In genomic region chr6:45504947-45505346, GRCh38 we compare ENCODE assay signal across 9 cellular contexts.
DNase-seq lines count a peak whose midpoint lies in the region; ATAC-seq and TF ChIP-seq lines count a peak whose summit lies in the region.
"Had no signal": no experiment of that assay in that cellular context is flagged by ENCODE, and none has a peak within 500 bp of the region (broad histone marks: within the 10 kb centered on the region; RNA-seq: fewer than 3 reads in every experiment).

No MANE protein-coding gene starts in this region.

- no peaks in the 10 kb centered on the region for H3K9me2 ChIP-seq in HCT116 (ENCODE audit: insufficient read depth)

- H3K27ac ChIP-seq in HCT116 (ENCODE audit: low read depth, low read length) (no peak overlapping the region), foreskin keratinocyte (no peak overlapping the region)
- H3K27ac ChIP-seq: heart left ventricle had no signal

- intact Hi-C loops in HCT116 (cut with micrococcal nuclease): no loop called here

- POLR2A ChIA-PET in HCT116 (lab: Charles Lee): no interaction called here

- H3K4me2 ChIP-seq in HCT116 (ENCODE audit: low read length): peak overlapping the region; percentile 64

- H3K36me3 ChIP-seq in HCT116 (ENCODE audit: control insufficient read depth in 1 of 2, insufficient read depth in 2 of 2, low read length in 2 of 2): no peaks in the 10 kb centered on the region
- H3K36me3 ChIP-seq: heart left ventricle had no signal

- no peak for TF ChIP-seq CTCF in HCT116 (IDR thresholded peaks at IDR 0.05 in 2 of 3, conservative IDR thresholded peaks at IDR 0.05 in 1 of 3; ENCODE audit: borderline replicate concordance in 1 of 3, insufficient read depth in 1 of 3, low read depth in 2 of 3, low read length in 2 of 3)
- TF ChIP-seq CTCF in foreskin keratinocyte (conservative IDR thresholded peaks at IDR 0.05): no peak

- BruUV-seq in HCT116 (replicated peaks; lab: Mats Ljungman, UMichigan): no TSS peak

- RAD21 ChIA-PET in HCT116 (lab: Charles Lee; ENCODE audit: low non-redundant PET in 1 of 2, low total read pairs in 2 of 2, uncharacterized antibody in 2 of 2, unreplicated experiment in 2 of 2): no interaction called here

- no peaks in the 10 kb centered on the region for H3K79me2 ChIP-seq in HCT116 (ENCODE audit: insufficient read depth, low read length)

- H3K27me3 ChIP-seq in HCT116 (ENCODE audit: insufficient read depth, low read length): no peaks in the 10 kb centered on the region
- no peaks in the 10 kb centered on the region for H3K27me3 ChIP-seq in foreskin keratinocyte
- H3K27me3 ChIP-seq: heart left ventricle had no signal

- H4K20me1 ChIP-seq in HCT116 (ENCODE audit: insufficient read depth): no peaks in the 10 kb centered on the region

- H3K9ac ChIP-seq in HCT116 (ENCODE audit: low read length): no peak overlapping the region; the same call in 1 of the 2 replicates

- H3K4me3 ChIP-seq in HCT116 (replicated peaks in 1 of 2; ENCODE audit: low read depth in 1 of 2, low read length in 2 of 2): no peak overlapping the region
- H3K4me3 ChIP-seq in skeletal muscle cell (ENCODE audit: low read depth, low read length): no peak overlapping the region
- H3K4me3 ChIP-seq: heart left ventricle had no signal

- peaks cover 21 to 29% of the 10 kb centered on the region in 2 experiments; a peak in 3 of 4 replicates for H3K4me1 ChIP-seq in HCT116 (ENCODE audit: control insufficient read depth in 1 of 2, insufficient read depth in 2 of 2, low read length in 2 of 2)
- H3K4me1 ChIP-seq in foreskin keratinocyte: no peaks in the 10 kb centered on the region

- ATAC-seq in HCT116 (peak; percentile 49), foreskin keratinocyte (peak; percentile 56), GM18502 (IDR thresholded peaks at IDR 0.05; ENCODE audit: poor library complexity, unreplicated experiment) (no peak)

- no peaks in the 10 kb centered on the region for H3K9me3 ChIP-seq in HCT116 (ENCODE audit: control insufficient read depth in 1 of 2, insufficient read depth in 1 of 2, low read depth in 1 of 2, low read length in 2 of 2)
- H3K9me3 ChIP-seq: heart left ventricle had no signal

- TF ChIP-seq RAD21 in HCT116 (IDR thresholded peaks at IDR 0.05; ENCODE audit: low read depth): no peak

- H2AFZ ChIP-seq in HCT116 (ENCODE audit: low read depth, low read length, poor library complexity, severe bottlenecking): peak overlapping the region; percentile 38

- CTCF ChIA-PET in HCT116 (lab: Charles Lee): no interaction called here

- DNase-seq in HCT116 (ENCODE audit: low read depth, low spot score) (no peak), SHP77 treated with DMSO at 0.1 percent for 48 hours (lab: John Stamatoyannopoulos, UW) (peak; percentile 27), foreskin keratinocyte (peak; percentile 33 to 42), skeletal muscle cell (ENCODE audit: low read depth) (peak; percentile 91), NCI-H2227 treated with DMSO at 0.1 percent for 48 hours (lab: John Stamatoyannopoulos, UW) (no peak)
- no peak for DNase-seq in activated CD4-positive, alpha-beta T cell treated with anti-CD3 and anti-CD28 coated beads for 1 hour
- DNase-seq: MV-4-11 had no signal

- TF ChIP-seq POLR2A in HCT116 (IDR thresholded peaks at IDR 0.05; ENCODE audit: borderline replicate concordance, extremely low read depth, insufficient read depth, insufficient read length): no peak

TF ChIP-seq in HCT116, 20 proteins besides CTCF, POLR2A, EP300 and RAD21:
- no peak for TF ChIP-seq REST (IDR thresholded peaks at IDR 0.05; ENCODE audit: low read depth)
- TF ChIP-seq MAX (IDR thresholded peaks at IDR 0.05): 0 out of 2 replicates have a peak, but pooled peaks have one; percentile 29
- peak; percentile 39 for TF ChIP-seq SP1 (IDR thresholded peaks at IDR 0.05; ENCODE audit: low read depth)
- TF ChIP-seq CBX3 (IDR thresholded peaks at IDR 0.05; ENCODE audit: low read depth): peak; percentile 67; the same call in 1 of the 2 replicates
- peak; percentile 25; the same call in 1 of the 2 replicates for TF ChIP-seq ELF1 (IDR thresholded peaks at IDR 0.05; ENCODE audit: borderline replicate concordance, low read depth)
- TF ChIP-seq SIN3A (IDR thresholded peaks at IDR 0.05; ENCODE audit: low read depth): no peak
- 0 out of 2 replicates have a peak, but pooled peaks have one; percentile 30 for TF ChIP-seq POLR2AphosphoS5 (IDR thresholded peaks at IDR 0.05; ENCODE audit: low read depth, low read length)
- peak; percentile 52; the same call in 1 of the 2 replicates for TF ChIP-seq SRF (IDR thresholded peaks at IDR 0.05; ENCODE audit: low read depth)
TF ChIP-seq in HCT116: peak in this region for 6.

Comparison
In these comparisons a context has a peak if more than half of its experiments do, and no peak if none do; other contexts are left out.
1. DNase-seq: peak in SHP77 treated with DMSO at 0.1 percent for 48 hours (single experiment), foreskin keratinocyte (2 of 2) and skeletal muscle cell (single experiment); none in HCT116 (single experiment), activated CD4-positive, alpha-beta T cell treated with anti-CD3 and anti-CD28 coated beads for 1 hour (single experiment) and NCI-H2227 treated with DMSO at 0.1 percent for 48 hours (single experiment).